ENCODE assay signal across 28 cellular contexts in the genomic region with DNA sequence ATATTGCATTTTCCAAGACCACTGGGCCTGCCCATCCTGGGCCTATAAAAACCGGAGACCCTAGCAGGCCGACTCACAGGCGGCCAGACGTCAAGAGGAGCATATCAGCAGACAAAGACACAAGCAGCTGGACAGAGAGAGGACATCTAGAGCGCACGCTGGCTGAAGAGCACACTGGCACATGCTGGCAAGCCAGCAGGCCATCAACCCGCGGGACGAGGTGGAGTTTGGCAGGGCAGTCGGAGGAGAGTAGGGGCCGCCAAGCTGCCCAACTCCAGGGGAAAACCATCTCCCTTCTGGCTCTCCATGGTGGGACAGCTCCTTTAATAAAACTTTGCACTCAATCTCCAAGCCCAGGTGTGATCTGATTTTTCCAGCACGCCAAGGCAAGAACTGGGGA. TPM values are rescaled to one million over a fixed set of nuclear protein-coding genes. Genes with fewer than 3 reads are reported as not detected.
DNase-seq lines count a peak whose midpoint lies in the region; ATAC-seq, FAIRE-seq and TF ChIP-seq lines count a peak whose summit lies in the region.
"Had no signal": no experiment of that assay in that cellular context is flagged by ENCODE, and none has a peak within 500 bp of the region (broad histone marks: within the 10 kb centered on the region; RNA-seq: fewer than 3 reads in every experiment).

No MANE protein-coding gene starts in this region.

- TF ChIP-seq POLR2A in adrenal gland (IDR thresholded peaks at IDR 0.05), result no peak

- no peak overlapping the region for H3K4ac ChIP-seq in neuronal stem cell (ENCODE audit: low read length)

- peak overlapping the region; percentile 39 for H3K14ac ChIP-seq in neuronal stem cell (ENCODE audit: low read length)

- no peak overlapping the region for H3K18ac ChIP-seq in neuronal stem cell (ENCODE audit: low read length)

- H3K27me3 ChIP-seq in GM23338 (ENCODE audit: insufficient read depth) (no peaks in the 10 kb centered on the region), neuronal stem cell (ENCODE audit: control insufficient read depth in 3 of 3, insufficient read depth in 3 of 3, low read depth in 1 of 3, low read length in 3 of 3) (no peaks in the 10 kb centered on the region), adrenal gland (no peaks in the 10 kb centered on the region)
- H3K27me3 ChIP-seq: BE2C, BLaER1 had no signal

- no peak overlapping the region for H3K27ac ChIP-seq in GM23338 (ENCODE audit: low read depth)
- no peak overlapping the region for H3K27ac ChIP-seq in kidney (ENCODE audit: low read depth in 2 of 2, low read length in 2 of 2)
- no peak overlapping the region for H3K27ac ChIP-seq in neuronal stem cell (replicated peaks; ENCODE audit: low read length)
- no peak overlapping the region for H3K27ac ChIP-seq in adrenal gland
- H3K27ac ChIP-seq: BLaER1 had no signal

- H3K9me3 Mint-ChIP-seq in GM23338, result no peaks in the 10 kb centered on the region
- H3K9me3 Mint-ChIP-seq: CD8-positive, alpha-beta memory T cell had no signal

- H3K36me3 ChIP-seq in GM23338 (ENCODE audit: insufficient read depth) (no peaks in the 10 kb centered on the region), kidney (ENCODE audit: control insufficient read depth in 1 of 2, insufficient read depth in 2 of 2, low read length in 2 of 2) (no peaks in the 10 kb centered on the region), neuronal stem cell (replicated peaks in 1 of 2; ENCODE audit: control insufficient read depth in 2 of 2, insufficient read depth in 2 of 2, low read length in 2 of 2) (no peaks in the 10 kb centered on the region), adrenal gland (replicated peaks in 1 of 2) (no peaks in the 10 kb centered on the region)
- H3K36me3 ChIP-seq: BE2C, BLaER1 had no signal

- peaks cover 1% of the 10 kb centered on the region for H3K27me3 Mint-ChIP-seq in GM23338 (ENCODE audit: insufficient read depth, low read depth, poor library complexity)
- H3K27me3 Mint-ChIP-seq: CD4-positive, alpha-beta memory T cell; CD4-positive, CD25-positive, alpha-beta regulatory T cell; CD8-positive, alpha-beta memory T cell had no signal

- FAIRE-seq in kidney (lab: Jason Lieb, UNC), result no peak
- FAIRE-seq: A204.1, GM12878, GM12892, GM19239 had no signal

- no peak overlapping the region for H4K91ac ChIP-seq in neuronal stem cell (ENCODE audit: low read depth, low read length, poor library complexity)

- H2BK120ac ChIP-seq in neuronal stem cell (ENCODE audit: low read depth, low read length), result no peak overlapping the region

- H3K27ac Mint-ChIP-seq in GM23338, result no peak overlapping the region
- H3K27ac Mint-ChIP-seq: CD14-positive monocyte; CD4-positive, alpha-beta memory T cell; CD4-positive, CD25-positive, alpha-beta regulatory T cell had no signal

- intact Hi-C loops in kidney (cut with DNase I) (no loop called here), adrenal gland (cut with DNase I) (no loop called here), sciatic nerve (cut with DNase I) (no loop called here)

- H3K4me3 Mint-ChIP-seq in GM23338, result no peak overlapping the region
- H3K4me3 Mint-ChIP-seq: CD14-positive monocyte; CD4-positive, alpha-beta memory T cell; CD4-positive, CD25-positive, alpha-beta regulatory T cell; CD8-positive, alpha-beta memory T cell had no signal

- H3K79me1 ChIP-seq in neuronal stem cell (ENCODE audit: low read depth, low read length), result no peaks in the 10 kb centered on the region

- H3K23ac ChIP-seq in neuronal stem cell (ENCODE audit: low read depth, low read length, poor library complexity), result no peak overlapping the region

- H3K4me3 ChIP-seq in GM23338 (no peak overlapping the region), kidney (ENCODE audit: low read length in 2 of 2) (no peak overlapping the region), neuronal stem cell (ENCODE audit: low read length in 2 of 2) (no peak overlapping the region), adrenal gland (no peak overlapping the region)
- H3K4me3 ChIP-seq: BLaER1, GM12878 had no signal

- H3K9me3 ChIP-seq in kidney (ENCODE audit: control insufficient read depth in 1 of 2, low read length in 2 of 2), result no peaks in the 10 kb centered on the region
- no peaks in the 10 kb centered on the region for H3K9me3 ChIP-seq in neuronal stem cell (replicated peaks in 1 of 2; ENCODE audit: control insufficient read depth in 2 of 2, insufficient read depth in 1 of 2, low read depth in 1 of 2, low read length in 2 of 2)
- H3K9me3 ChIP-seq in adrenal gland (replicated peaks in 1 of 3), result no peaks in the 10 kb centered on the region
- H3K9me3 ChIP-seq: BE2C had no signal

- WGBS in neuronal stem cell (ENCODE audit: extremely low coverage in 2 of 2, insufficient read length in 2 of 2, insufficient replicate concordance in 1 of 2), 2 donors, result no CpG with 5 or more reads among the region's 12 CpGs
- 91 to 95% (median 92%) methylated on average over 10 to 12 of the region's 12 CpGs for WGBS in adrenal gland, 4 donors

- no peak for TF ChIP-seq CTCF in GM23338 (conservative IDR thresholded peaks at IDR 0.05; ENCODE audit: low read depth in 2 of 2)
- TF ChIP-seq CTCF in kidney (IDR thresholded peaks at IDR 0.05; ENCODE audit: borderline replicate concordance, extremely low read depth, insufficient read depth), result no peak
- TF ChIP-seq CTCF in adrenal gland (IDR thresholded peaks at IDR 0.05), result no peak

- H3F3A ChIP-seq in GM23338 (replicated peaks; ENCODE audit: low read depth), result no peaks in the 10 kb centered on the region

- H3K4me2 ChIP-seq in GM23338, result no peak overlapping the region
- no peak overlapping the region for H3K4me2 ChIP-seq in neuronal stem cell (ENCODE audit: insufficient read depth, low read length, poor library complexity, severe bottlenecking)
- H3K4me2 ChIP-seq: BLaER1 had no signal

- no peak overlapping the region for H2AK5ac ChIP-seq in neuronal stem cell (ENCODE audit: low read depth, low read length)

- no peaks in the 10 kb centered on the region for H3K4me1 Mint-ChIP-seq in GM23338
- H3K4me1 Mint-ChIP-seq: CD4-positive, alpha-beta memory T cell; CD4-positive, CD25-positive, alpha-beta regulatory T cell; CD8-positive, alpha-beta memory T cell had no signal

- H3K79me2 ChIP-seq in GM23338 (replicated peaks; ENCODE audit: insufficient read depth), result no peaks in the 10 kb centered on the region

- no peaks in the 10 kb centered on the region for H3K9me2 ChIP-seq in GM23338 (ENCODE audit: insufficient read depth)

- no peaks in the 10 kb centered on the region for H3K36me3 Mint-ChIP-seq in GM23338 (ENCODE audit: low read depth)
- H3K36me3 Mint-ChIP-seq: CD14-positive monocyte; CD4-positive, alpha-beta memory T cell; CD4-positive, CD25-positive, alpha-beta regulatory T cell; CD8-positive, alpha-beta memory T cell had no signal

- no peak overlapping the region for H4K8ac ChIP-seq in neuronal stem cell (ENCODE audit: low read depth, low read length)

- H3K4me1 ChIP-seq in GM23338 (ENCODE audit: insufficient read depth) (no peaks in the 10 kb centered on the region), kidney (ENCODE audit: control insufficient read depth in 1 of 2, insufficient read depth in 1 of 2, low read depth in 1 of 2, low read length in 2 of 2) (no peaks in the 10 kb centered on the region), neuronal stem cell (ENCODE audit: control insufficient read depth in 2 of 2, insufficient read depth in 1 of 2, low read depth in 1 of 2, low read length in 2 of 2) (no peaks in the 10 kb centered on the region), adrenal gland (replicated peaks in 1 of 2) (no peaks in the 10 kb centered on the region)
- H3K4me1 ChIP-seq: BE2C had no signal

- no peak overlapping the region for H2BK15ac ChIP-seq in neuronal stem cell (ENCODE audit: low read length)

- H3K9ac ChIP-seq in kidney (ENCODE audit: low read length in 2 of 2) (no peak overlapping the region), neuronal stem cell (ENCODE audit: low read depth, low read length, poor library complexity) (no peak overlapping the region)
- H3K9ac ChIP-seq: BLaER1 had no signal

- H2BK12ac ChIP-seq in neuronal stem cell (ENCODE audit: low read length), result no peak overlapping the region

- DNase-seq in GM23338 (ENCODE audit: low spot score) (no peak), kidney (peak; percentile 58), neuronal stem cell (ENCODE audit: low spot score) (no peak), adrenal gland (no peak), sciatic nerve (ENCODE audit: low spot score) (no peak)
- DNase-seq: 8988T; ACHN; BE2C; C1 segment of cervical spinal cord; CD4-positive, alpha-beta memory T cell; CD4-positive, CD25-positive, alpha-beta regulatory T cell; CD8-positive, alpha-beta memory T cell; COR-L47; DMS 273 treated with DMSO at 0.1 percent for 48 hours; DMS153; DMS53; DMS79; DND-41; EL; GDM1 had no signal

- H4K20me1 ChIP-seq in GM23338 (replicated peaks; ENCODE audit: insufficient read depth), result no peaks in the 10 kb centered on the region
- H4K20me1 ChIP-seq: BLaER1 had no signal

- H2BK5ac ChIP-seq in neuronal stem cell (ENCODE audit: low read length), result peak overlapping the region; percentile 57

- no peak for ATAC-seq in GM23338
- no peak for ATAC-seq in sciatic nerve
- ATAC-seq: GM12878 had no signal

- peak overlapping the region; percentile 52; the same call in 1 of the 2 replicates for H2AFZ ChIP-seq in GM23338
- no peak overlapping the region for H2AFZ ChIP-seq in neuronal stem cell (ENCODE audit: low read length)

TF ChIP-seq in GM23338, 12 proteins besides CTCF, POLR2A, EP300 and RAD21 (continues in another document):
- no peak for TF ChIP-seq ZNF331 (CRISPR knock-in tag; IDR thresholded peaks at IDR 0.05; ENCODE audit: low read depth)
- TF ChIP-seq JUNB (IDR thresholded peaks at IDR 0.05; ENCODE audit: unreplicated experiment), result no peak

RNA-seq across cellular contexts. Expression of a gene that starts 36.6 kb away (rescaled TPM):
- total RNA-seq in GM23338 (2014; rRNA removed; shearing (Covaris generic)), result 0.31 and 0.56 TPM in 2 replicates
- polyA plus RNA-seq in GM23338 (2016; fragmentation: Nextera tagmentation; extraction: Ambion mirVana), result 0.13 and 0.47 TPM in 2 replicates
- total RNA-seq in kidney, result 4.1 TPM
- polyA plus RNA-seq in kidney (ENCODE audit: insufficient read depth, low read depth, low replicate concordance), result 0.32 TPM
- polyA plus RNA-seq in neuronal stem cell (2013, experiment 1 of 2), result 0.67 TPM
- 0.96 TPM for polyA plus RNA-seq in neuronal stem cell (2013, experiment 2 of 2)
- total RNA-seq in adrenal gland, result 1 to 10 TPM in 2 of 8 donors, under 1 TPM in 3, not detected in 3; 0.04 to 3.9 (median 0.57) TPM
- polyA plus RNA-seq in adrenal gland, result 1 to 10 TPM in 2 of 3 donors, under 1 TPM in 1; 0.37 to 3.2 (median 1.1) TPM
- 0.62 TPM for total RNA-seq in sciatic nerve
- total RNA-seq: A673, G401 had no signal
- polyA plus RNA-seq: GM12878 had no signal
